8 cellular contexts compared by ENCODE assay signal in the genomic region with DNA sequence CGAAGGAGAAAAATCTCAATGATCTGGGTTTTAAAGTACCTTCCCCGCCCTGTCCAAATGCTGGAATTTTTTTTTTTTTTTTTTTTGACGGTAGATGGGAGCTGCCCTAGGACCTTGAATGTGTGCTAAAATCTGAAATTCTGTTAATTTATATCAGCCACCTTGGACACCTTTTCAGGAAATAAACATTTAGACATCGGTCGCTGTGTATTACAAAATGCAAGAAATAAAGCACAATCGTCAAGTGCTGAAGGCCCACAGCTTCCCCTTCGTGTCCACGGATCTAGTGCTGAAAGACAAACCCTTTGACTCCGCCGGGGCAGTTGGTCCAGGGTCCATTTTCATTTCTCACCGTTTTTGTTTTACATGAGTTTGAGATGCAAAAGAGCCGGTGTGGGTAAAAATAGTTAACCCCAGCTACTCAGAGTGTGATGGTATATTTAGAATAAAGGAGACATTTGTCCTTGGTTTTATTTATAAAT.
DNase-seq lines count a peak whose midpoint lies in the region; ATAC-seq and TF ChIP-seq lines count a peak whose summit lies in the region.

No MANE protein-coding gene starts in this region.

- ATAC-seq in upper lobe of right lung (no peak), GM18498 (IDR thresholded peaks at IDR 0.05; ENCODE audit: unreplicated experiment) (no peak), GM18861 (IDR thresholded peaks at IDR 0.05; ENCODE audit: unreplicated experiment) (no peak)

- peak overlapping the region; percentile 68 for H3K4me3 ChIP-seq in HUES64 (ENCODE audit: low read length)
- peak overlapping the region; percentile 61 for H3K4me3 ChIP-seq in epithelial cell of esophagus (ENCODE audit: low read length)
- peak overlapping the region; percentile 65 for H3K4me3 ChIP-seq in upper lobe of right lung

- DNase-seq in UCSD-AML1 (lab: John Stamatoyannopoulos, UW; ENCODE audit: unreplicated experiment): peak; percentile 40
- peak; percentile 53 for DNase-seq in epithelial cell of esophagus (ENCODE audit: low read depth)
- DNase-seq in mucosa of gallbladder (ENCODE audit: low spot score): peak; percentile 30
- no peak for DNase-seq in upper lobe of right lung

- 13% methylated on average over 11 of the region's 12 CpGs for WGBS in HUES64

- H3K36me3 ChIP-seq in ES-I3 (ENCODE audit: insufficient read depth, low read length) (no peaks in the 10 kb centered on the region), HUES64 (ENCODE audit: insufficient read depth, low read length) (no peaks in the 10 kb centered on the region), upper lobe of right lung (no peaks in the 10 kb centered on the region)

- no peak for TF ChIP-seq CTCF in epithelial cell of esophagus (IDR thresholded peaks at IDR 0.05; ENCODE audit: insufficient read depth, low read depth, low read length, missing control alignments)
- no peak for TF ChIP-seq CTCF in upper lobe of right lung (IDR thresholded peaks at IDR 0.05)

- no peaks in the 10 kb centered on the region for H3K4me1 ChIP-seq in ES-I3 (ENCODE audit: insufficient read depth, low read length)
- H3K4me1 ChIP-seq in HUES64 (ENCODE audit: insufficient read depth, low read length): peaks cover 34% of the 10 kb centered on the region
- H3K4me1 ChIP-seq in upper lobe of right lung: peaks cover 38% of the 10 kb centered on the region

- peak overlapping the region; percentile 99 for H3K27ac ChIP-seq in HUES64 (ENCODE audit: low read depth, low read length)
- H3K27ac ChIP-seq in upper lobe of right lung: peak overlapping the region; percentile 99

- intact Hi-C loops in upper lobe of right lung (cut with DNase I): loop anchor here (10.0 kb wide), 1 partner anchor 105 kb away; no protein-coding TSS in a partner anchor

- H3K9me3 ChIP-seq in ES-I3 (ENCODE audit: control insufficient read depth, insufficient read depth, low read length) (no peaks in the 10 kb centered on the region), HUES64 (ENCODE audit: insufficient read depth, low read depth, low read length) (no peaks in the 10 kb centered on the region), upper lobe of right lung (no peaks in the 10 kb centered on the region)

- H3K9ac ChIP-seq in ES-I3 (ENCODE audit: low read depth, low read length): peak overlapping the region; percentile 83
- H3K9ac ChIP-seq in HUES64 (ENCODE audit: low read depth, low read length): peak overlapping the region; percentile 99

- no peaks in the 10 kb centered on the region for H3K27me3 ChIP-seq in HUES64 (ENCODE audit: insufficient read depth, low read length)
- H3K27me3 ChIP-seq in upper lobe of right lung: no peaks in the 10 kb centered on the region
